In the genomic region with DNA sequence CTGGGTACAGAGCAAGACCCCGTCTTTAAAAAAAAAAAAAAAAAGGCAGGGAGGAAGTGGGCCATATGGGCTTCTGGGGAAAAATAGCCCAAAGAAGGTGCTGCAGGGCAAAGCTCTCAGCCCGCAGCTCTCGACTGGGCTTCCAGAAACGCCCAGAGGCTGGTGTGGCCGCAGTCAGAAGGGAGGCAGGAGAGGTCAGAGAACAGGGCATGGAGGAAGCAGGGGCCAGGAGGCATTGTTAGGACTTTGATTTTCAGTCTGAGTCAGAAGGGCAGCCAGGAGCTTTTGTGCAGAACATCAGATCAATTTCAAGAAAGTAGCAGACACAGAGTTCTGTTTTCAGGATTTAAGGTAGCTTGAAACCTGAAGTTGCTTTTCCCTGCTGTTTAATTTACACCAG, we compare ENCODE assay signal across 16 cellular contexts. TPM values are rescaled to one million over a fixed set of nuclear protein-coding genes. Genes with fewer than 3 reads are reported as not detected.
DNase-seq lines count a peak whose midpoint lies in the region; ATAC-seq, FAIRE-seq and TF ChIP-seq lines count a peak whose summit lies in the region.
"Had no signal": no experiment of that assay in that cellular context is flagged by ENCODE, and none has a peak within 500 bp of the region (broad histone marks: within the 10 kb centered on the region; RNA-seq: fewer than 3 reads in every experiment).

No MANE protein-coding gene starts in this region.

- intact Hi-C loops in mucosa of descending colon (cut with DNase I, micrococcal nuclease) = no loop called here
- intact Hi-C loops in upper lobe of right lung (cut with DNase I) = no loop called here

- H3K27ac ChIP-seq in ACC112 (ENCODE audit: low read depth, low read length) (no peak overlapping the region), astrocyte (ENCODE audit: low read depth, low read length) (no peak overlapping the region), upper lobe of right lung (no peak overlapping the region)

- peak overlapping the region; percentile 34 for H3K4me3 Mint-ChIP-seq in astrocyte (ENCODE audit: unreplicated experiment)

- no peak overlapping the region for H3K4me3 ChIP-seq in ACC112 (ENCODE audit: low read depth, low read length)
- no peak overlapping the region for H3K4me3 ChIP-seq in astrocyte (ENCODE audit: insufficient read depth, low read depth, low read length)
- H3K4me3 ChIP-seq in mucosa of descending colon = no peak overlapping the region
- H3K4me3 ChIP-seq in upper lobe of right lung = no peak overlapping the region
- H3K4me3 ChIP-seq: stomach had no signal

- no peaks in the 10 kb centered on the region for H3K36me3 ChIP-seq in ACC112 (ENCODE audit: insufficient read depth, low read length)
- H3K36me3 ChIP-seq in astrocyte (ENCODE audit: insufficient read depth, low read length) = no peaks in the 10 kb centered on the region
- no peaks in the 10 kb centered on the region for H3K36me3 ChIP-seq in mucosa of descending colon (ENCODE audit: low read depth)
- H3K36me3 ChIP-seq in upper lobe of right lung = no peaks in the 10 kb centered on the region
- H3K36me3 ChIP-seq: stomach had no signal

- H3K4me1 Mint-ChIP-seq in astrocyte (ENCODE audit: low read depth, unreplicated experiment) = peaks cover 12% of the 10 kb centered on the region

- H3K9me3 Mint-ChIP-seq in astrocyte (ENCODE audit: unreplicated experiment) = no peaks in the 10 kb centered on the region

- no peak overlapping the region for H3K4me2 ChIP-seq in astrocyte (ENCODE audit: low read length)

- H3K79me2 ChIP-seq in ACC112 (ENCODE audit: control insufficient read depth, insufficient read depth, low read length, unreplicated experiment) (no peaks in the 10 kb centered on the region), astrocyte (ENCODE audit: insufficient read depth, low read length) (no peaks in the 10 kb centered on the region)

- no peak for DNase-seq in HTR-8/SVneo (ENCODE audit: insufficient read length, low spot score)
- no peak for DNase-seq in astrocyte (ENCODE audit: low read depth)
- DNase-seq in mucosa of descending colon = peak in 1 of 3 donors; percentile 19
- DNase-seq in NCI-H1436 treated with DMSO at 0.1 percent for 48 hours (lab: John Stamatoyannopoulos, UW) = no peak
- DNase-seq in upper lobe of right lung = no peak
- no peak for DNase-seq in NCI-H1930 (lab: John Stamatoyannopoulos, UW)
- DNase-seq: activated CD4-positive, alpha-beta T cell treated with anti-CD3 and anti-CD28 coated beads, Interleukin-2, amount 50 U/mL, for 48 hours; COR-L47; NCI-H2029; NCI-H748 treated with DMSO at 0.1 percent for 48 hours; SIG-M5; stomach had no signal

- ATAC-seq in mucosa of descending colon (peak; percentile 44), HG03108 (IDR thresholded peaks at IDR 0.05; ENCODE audit: unreplicated experiment) (no peak), upper lobe of right lung (no peak)
- ATAC-seq: left lobe of liver had no signal

- no peaks in the 10 kb centered on the region for H3K36me3 Mint-ChIP-seq in astrocyte (ENCODE audit: low read depth, unreplicated experiment)

- no peak overlapping the region for H3K27ac Mint-ChIP-seq in astrocyte (ENCODE audit: unreplicated experiment)

- H3K9me3 ChIP-seq in astrocyte (ENCODE audit: insufficient read depth, low read depth, low read length) (no peaks in the 10 kb centered on the region), mucosa of descending colon (no peaks in the 10 kb centered on the region), upper lobe of right lung (no peaks in the 10 kb centered on the region)
- H3K9me3 ChIP-seq: stomach had no signal

- FAIRE-seq in HTR-8/SVneo (lab: Jason Lieb, UNC) (peak; percentile 60), astrocyte (lab: Jason Lieb, UNC) (no peak)
- FAIRE-seq: colon had no signal

- H3K9ac ChIP-seq in astrocyte (ENCODE audit: low read length) = no peak overlapping the region

- H3K4me1 ChIP-seq in ACC112 (ENCODE audit: control insufficient read depth, insufficient read depth, low read length, unreplicated experiment) (peaks cover 19% of the 10 kb centered on the region), astrocyte (ENCODE audit: insufficient read depth, low read length) (peaks cover 6% of the 10 kb centered on the region), mucosa of descending colon (ENCODE audit: low read depth) (no peaks in the 10 kb centered on the region), upper lobe of right lung (no peaks in the 10 kb centered on the region)
- H3K4me1 ChIP-seq: stomach had no signal

- TF ChIP-seq CTCF in astrocyte (IDR thresholded peaks at IDR 0.05; ENCODE audit: insufficient read depth, low read depth, low read length) = no peak
- TF ChIP-seq CTCF in mucosa of descending colon (IDR thresholded peaks at IDR 0.05) = no peak
- TF ChIP-seq CTCF in upper lobe of right lung (IDR thresholded peaks at IDR 0.05) = no peak

- H3K27me3 ChIP-seq in ACC112 (ENCODE audit: insufficient read depth, low read length) = no peaks in the 10 kb centered on the region
- no peaks in the 10 kb centered on the region for H3K27me3 ChIP-seq in astrocyte (ENCODE audit: insufficient read depth, low read length)
- no peaks in the 10 kb centered on the region for H3K27me3 ChIP-seq in upper lobe of right lung
- H3K27me3 ChIP-seq: stomach had no signal

- H4K20me1 ChIP-seq in astrocyte (ENCODE audit: insufficient read depth, low read length) = no peaks in the 10 kb centered on the region

- H2AFZ ChIP-seq in ACC112 (ENCODE audit: low read length, unreplicated experiment) (peak overlapping the region; percentile 78), astrocyte (ENCODE audit: low read depth, low read length) (peak overlapping the region; percentile 77)

- no peaks in the 10 kb centered on the region for H3K27me3 Mint-ChIP-seq in astrocyte (ENCODE audit: low read depth, unreplicated experiment)

RNA-seq across cellular contexts. Expression of gene CYTH3, which starts 35.3 kb away (rescaled TPM):
- total RNA-seq in astrocyte (25.5 and 29.3 TPM in 2 replicates), mucosa of descending colon (10 to 100 TPM; 10.4 to 23.2 (median 11.9) TPM), upper lobe of right lung (27.5 TPM)

RNA-seq across cellular contexts. Expression of gene FAM220A, which starts 41.0 kb away (rescaled TPM):
- 23.9 and 25.1 TPM in 2 replicates for total RNA-seq in astrocyte
- 10 to 100 TPM in 2 of 3 donors, 1 to 10 TPM in 1; 6.8 to 15.5 (median 11.6) TPM for total RNA-seq in mucosa of descending colon
- 10.7 TPM for total RNA-seq in upper lobe of right lung
